In genomic region chr16:2720719-2721633, GRCh38 we compare ENCODE assay signal across 1 cellular context.
TF ChIP-seq lines count a peak whose summit lies in the region.

No MANE protein-coding gene starts in this region.

TF ChIP-seq in HepG2, 621 proteins besides CTCF, POLR2A, EP300 and RAD21 (continued from another document and continues in another):
- no peak for TF ChIP-seq MNT (IDR thresholded peaks at IDR 0.05)
- TF ChIP-seq NCOA2 (CRISPR knock-in tag; IDR thresholded peaks at IDR 0.05) = no peak
- peak; percentile 30 for TF ChIP-seq ZEB1 (IDR thresholded peaks at IDR 0.05; ENCODE audit: insufficient replicate concordance, low read depth)
- no peak for TF ChIP-seq ZNF550 (CRISPR knock-in tag; IDR thresholded peaks at IDR 0.05; ENCODE audit: borderline replicate concordance)
- TF ChIP-seq MED8 (CRISPR knock-in tag; IDR thresholded peaks at IDR 0.05; ENCODE audit: insufficient replicate concordance) = no peak
- TF ChIP-seq MTF2 (CRISPR knock-in tag; IDR thresholded peaks at IDR 0.05; ENCODE audit: borderline replicate concordance) = no peak
- TF ChIP-seq NFIC (IDR thresholded peaks at IDR 0.05; ENCODE audit: low read length) = no peak
- no peak for TF ChIP-seq ZNF383 (CRISPR knock-in tag; IDR thresholded peaks at IDR 0.05; ENCODE audit: borderline replicate concordance)
- TF ChIP-seq ELF1 (CRISPR knock-in tag; IDR thresholded peaks at IDR 0.05) = peak; percentile 73
- TF ChIP-seq ZMAT3 (CRISPR knock-in tag; conservative IDR thresholded peaks at IDR 0.05) = no peak
- no peak for TF ChIP-seq NR2F6 (IDR thresholded peaks at IDR 0.05)
- no peak for TF ChIP-seq NR2F6 (CRISPR knock-in tag; IDR thresholded peaks at IDR 0.05)
- TF ChIP-seq YEATS2 (CRISPR knock-in tag; IDR thresholded peaks at IDR 0.05; ENCODE audit: borderline replicate concordance) = peak; percentile 70; the same call in 1 of the 2 replicates
- peak; percentile 54; the same call in 1 of the 2 replicates for TF ChIP-seq GPN1 (CRISPR knock-in tag; IDR thresholded peaks at IDR 0.05; ENCODE audit: borderline replicate concordance)
- TF ChIP-seq SRY (CRISPR knock-in tag; IDR thresholded peaks at IDR 0.05) = peak; percentile 80
- no peak for TF ChIP-seq NFATC3 (CRISPR knock-in tag; IDR thresholded peaks at IDR 0.05)
- TF ChIP-seq MXD4 (CRISPR knock-in tag; IDR thresholded peaks at IDR 0.05) = no peak
- no peak for TF ChIP-seq SIX1 (CRISPR knock-in tag; IDR thresholded peaks at IDR 0.05; ENCODE audit: borderline replicate concordance)
- TF ChIP-seq ARID4A (CRISPR knock-in tag; IDR thresholded peaks at IDR 0.05; ENCODE audit: borderline replicate concordance) = peak; percentile 69
- no peak for TF ChIP-seq ZNF234 (CRISPR knock-in tag; conservative IDR thresholded peaks at IDR 0.05)
- no peak for TF ChIP-seq PTBP1 (IDR thresholded peaks at IDR 0.05; ENCODE audit: low read depth, low read length, poor library complexity, severe bottlenecking)
- TF ChIP-seq HNRNPL (IDR thresholded peaks at IDR 0.05; ENCODE audit: low read depth, low read length) = no peak
- TF ChIP-seq ZNF577 (CRISPR knock-in tag; IDR thresholded peaks at IDR 0.05; ENCODE audit: borderline replicate concordance, low read depth) = no peak
- TF ChIP-seq RELA (CRISPR knock-in tag; IDR thresholded peaks at IDR 0.05) = no peak
- peak; percentile 47; the same call in 1 of the 2 replicates for TF ChIP-seq SPEN (CRISPR knock-in tag; IDR thresholded peaks at IDR 0.05; ENCODE audit: low read depth)
- TF ChIP-seq SRSF1 (optimal IDR thresholded peaks at IDR 0.05; ENCODE audit: low read depth, low read length) = no peak
- no peak for TF ChIP-seq ZNF598 (CRISPR knock-in tag; IDR thresholded peaks at IDR 0.05; ENCODE audit: borderline replicate concordance)
- TF ChIP-seq ZNF124 (CRISPR knock-in tag; IDR thresholded peaks at IDR 0.05) = no peak
- no peak for TF ChIP-seq MEF2D (CRISPR knock-in tag; IDR thresholded peaks at IDR 0.05)
- no peak for TF ChIP-seq ZNF512 (CRISPR knock-in tag; IDR thresholded peaks at IDR 0.05)
- 0 out of 2 replicates have a peak, but pooled peaks have one; percentile 11 for TF ChIP-seq ZNF362 (CRISPR knock-in tag; IDR thresholded peaks at IDR 0.05; ENCODE audit: borderline replicate concordance)
- TF ChIP-seq MIER2 (CRISPR knock-in tag; IDR thresholded peaks at IDR 0.05) = no peak
- no peak for TF ChIP-seq ZNF34 (CRISPR knock-in tag; IDR thresholded peaks at IDR 0.05; ENCODE audit: borderline replicate concordance)
- no peak for TF ChIP-seq JUN (CRISPR knock-in tag; IDR thresholded peaks at IDR 0.05)
- no peak for TF ChIP-seq PAX8 (CRISPR knock-in tag; IDR thresholded peaks at IDR 0.05; ENCODE audit: borderline replicate concordance)
- TF ChIP-seq ZZZ3 (CRISPR knock-in tag; IDR thresholded peaks at IDR 0.05; ENCODE audit: borderline replicate concordance) = no peak
- no peak for TF ChIP-seq NCOR1 (IDR thresholded peaks at IDR 0.05; ENCODE audit: borderline replicate concordance, low read length)
- no peak for TF ChIP-seq HHEX (CRISPR knock-in tag; IDR thresholded peaks at IDR 0.05)
- no peak for TF ChIP-seq PRMT3 (CRISPR knock-in tag; IDR thresholded peaks at IDR 0.05; ENCODE audit: borderline replicate concordance, low read depth)
- TF ChIP-seq RFX1 (IDR thresholded peaks at IDR 0.05) = no peak
- peak; percentile 53; the same call in 1 of the 2 replicates for TF ChIP-seq ZBTB43 (CRISPR knock-in tag; conservative IDR thresholded peaks at IDR 0.05)
- TF ChIP-seq ZNF335 (CRISPR knock-in tag; IDR thresholded peaks at IDR 0.05) = no peak
- no peak for TF ChIP-seq CCAR2 (optimal IDR thresholded peaks at IDR 0.05; ENCODE audit: low read depth, low read length)
- no peak for TF ChIP-seq RNF2 (conservative IDR thresholded peaks at IDR 0.05; ENCODE audit: low read depth)
- TF ChIP-seq ZNF451 (CRISPR knock-in tag; IDR thresholded peaks at IDR 0.05) = no peak
- peak; percentile 46; the same call in 1 of the 2 replicates for TF ChIP-seq TBX2 (CRISPR knock-in tag; IDR thresholded peaks at IDR 0.05; ENCODE audit: borderline replicate concordance)
- TF ChIP-seq NPAS2 (CRISPR knock-in tag; IDR thresholded peaks at IDR 0.05; ENCODE audit: borderline replicate concordance) = no peak
- no peak; the same call in 1 of the 2 replicates for TF ChIP-seq ZNF543 (CRISPR knock-in tag; IDR thresholded peaks at IDR 0.05)
- 0 out of 2 replicates have a peak, but pooled peaks have one; percentile 6 for TF ChIP-seq TFE3 (CRISPR knock-in tag; IDR thresholded peaks at IDR 0.05)
- peak; percentile 67; the same call in 1 of the 2 replicates for TF ChIP-seq IKZF5 (CRISPR knock-in tag; IDR thresholded peaks at IDR 0.05)
- no peak for TF ChIP-seq RFX3 (CRISPR knock-in tag; IDR thresholded peaks at IDR 0.05)
- no peak for TF ChIP-seq ZFP62 (CRISPR knock-in tag; IDR thresholded peaks at IDR 0.05)
